In the genomic region with DNA sequence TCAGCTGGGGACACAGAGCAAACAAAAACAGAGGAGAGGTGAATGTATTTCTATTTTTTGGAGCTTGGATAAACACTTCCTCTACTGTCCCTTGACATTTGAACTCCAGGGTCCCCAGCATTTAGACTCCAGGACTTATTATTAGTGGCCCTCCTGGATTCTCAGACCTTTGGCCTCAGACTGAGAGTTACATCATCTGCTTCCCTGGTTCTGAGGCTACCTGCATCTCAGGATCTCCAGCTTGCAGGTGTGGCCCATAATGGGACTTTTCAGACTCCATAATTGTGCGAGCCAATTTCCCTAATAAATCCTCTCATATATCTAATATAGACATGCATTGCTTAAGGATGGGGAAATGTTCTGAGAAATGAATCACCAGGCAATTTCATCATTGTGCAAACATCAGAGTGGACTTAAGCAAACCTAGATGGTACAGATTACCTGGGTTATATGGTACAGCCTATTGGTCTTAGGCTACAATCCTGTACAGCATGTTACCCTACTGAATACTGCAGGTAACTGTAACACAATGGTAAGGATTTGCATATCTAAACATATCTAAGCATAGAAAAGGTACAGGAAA, we compare ENCODE assay signal across 21 cellular contexts.
DNase-seq lines count a peak whose midpoint lies in the region; ATAC-seq and TF ChIP-seq lines count a peak whose summit lies in the region.
"Had no signal": no experiment of that assay in that cellular context is flagged by ENCODE, and none has a peak within 500 bp of the region (broad histone marks: within the 10 kb centered on the region; RNA-seq: fewer than 3 reads in every experiment).

No MANE protein-coding gene starts in this region.

- POLR2A ChIA-PET in activated CD8-positive, alpha-beta T cell treated with anti-CD3 and anti-CD28 coated beads, Interleukin-2, amount 10 ng/mL, durations not matched to agents 7 days and 5 days (lab: Charles Lee), result no interaction called here

- no peaks in the 10 kb centered on the region for H3K4me1 ChIP-seq in liver (ENCODE audit: control insufficient read depth in 4 of 4, insufficient read depth in 4 of 4, low read length in 3 of 4)
- H3K4me1 ChIP-seq: ascending aorta, left ventricle myocardium inferior, vagina had no signal

- no peak overlapping the region for H3K27ac Mint-ChIP-seq in activated CD8-positive, alpha-beta T cell treated with anti-CD3 and anti-CD28 coated beads, Interleukin-2, amount 10 ng/mL, durations not matched to agents 7 days and 5 days
- H3K27ac Mint-ChIP-seq: dendritic cell treated with granulocyte-macrophage colony-stimulating factor and Interleukin-4, amounts not matched to agents 40 ng/mL and 50 ng/mL, for 4 days had no signal

- peaks cover 3 to 32% (median 27%) of the 10 kb centered on the region in 4 donors for H3K36me3 ChIP-seq in liver (ENCODE audit: control insufficient read depth in 4 of 4, insufficient read depth in 3 of 4, low read depth in 1 of 4, low read length in 3 of 4)

- 94% methylated on average over 1 of the region's 1 CpG for WGBS in liver

- H3K27ac ChIP-seq in C4-2B (peak overlapping the region; percentile 89; the same call in 1 of the 2 replicates), liver (ENCODE audit: low read depth in 1 of 2, low read length in 2 of 2) (no peak overlapping the region)
- H3K27ac ChIP-seq: ascending aorta, left ventricle myocardium inferior, vagina had no signal

- peaks cover 46% of the 10 kb centered on the region for H3K36me3 Mint-ChIP-seq in activated CD8-positive, alpha-beta T cell treated with anti-CD3 and anti-CD28 coated beads, Interleukin-2, amount 10 ng/mL, durations not matched to agents 7 days and 5 days (ENCODE audit: low read depth)

- H3K27me3 ChIP-seq in liver (ENCODE audit: control insufficient read depth in 4 of 4, insufficient read depth in 4 of 4, low read length in 3 of 4), result no peaks in the 10 kb centered on the region
- H3K27me3 ChIP-seq: ascending aorta, vagina had no signal

- no peaks in the 10 kb centered on the region for H3K9me3 Mint-ChIP-seq in activated CD8-positive, alpha-beta T cell treated with anti-CD3 and anti-CD28 coated beads, Interleukin-2, amount 10 ng/mL, durations not matched to agents 7 days and 5 days (ENCODE audit: insufficient read depth)
- H3K9me3 Mint-ChIP-seq: dendritic cell treated with granulocyte-macrophage colony-stimulating factor and Interleukin-4, amounts not matched to agents 40 ng/mL and 50 ng/mL, for 4 days; stimulated activated naive CD8-positive, alpha-beta T cell treated with anti-CD3 and anti-CD28 coated beads, Interleukin-15, amount 100 ng/mL, for 72 hours; WTC11 had no signal

- DNase-seq in LoVo (ENCODE audit: low spot score), result peak; percentile 2
- peak; percentile 93 for DNase-seq in epithelial cell of esophagus (ENCODE audit: low read depth)
- DNase-seq in putamen (ENCODE audit: low spot score), result no peak
- DNase-seq in NCI-H2029 treated with DMSO at 0.1 percent for 48 hours (lab: John Stamatoyannopoulos, UW), result no peak
- DNase-seq in activated CD8-positive, alpha-beta T cell treated with anti-CD3 and anti-CD28 coated beads, Interleukin-2, amount 10 ng/mL, durations not matched to agents 7 days and 5 days, result no peak
- DNase-seq: AML-193; erythroblast; hypothalamus; left ventricle myocardium inferior; MM.1S; NCI-H2107; NCI-H774; stimulated activated naive CD8-positive, alpha-beta T cell treated with anti-CD3 and anti-CD28 coated beads, Interleukin-15, amount 100 ng/mL, for 72 hours; T-helper 1 cell had no signal

- H3K4me3 ChIP-seq in epithelial cell of esophagus (ENCODE audit: low read length), result no peak overlapping the region
- no peak overlapping the region for H3K4me3 ChIP-seq in liver (ENCODE audit: low read depth in 1 of 3, low read length in 3 of 3)
- H3K4me3 ChIP-seq: ascending aorta, left ventricle myocardium inferior, vagina had no signal

- no peaks in the 10 kb centered on the region for H3K9me3 ChIP-seq in liver (ENCODE audit: control insufficient read depth in 4 of 4, low read length in 3 of 4)
- H3K9me3 ChIP-seq: ascending aorta, left ventricle myocardium inferior, vagina had no signal

- no peak for ATAC-seq in HG02938 (IDR thresholded peaks at IDR 0.05; ENCODE audit: unreplicated experiment)
- ATAC-seq in activated CD8-positive, alpha-beta T cell treated with anti-CD3 and anti-CD28 coated beads, Interleukin-2, amount 10 ng/mL, durations not matched to agents 7 days and 5 days, result no peak
- ATAC-seq: stimulated activated naive CD8-positive, alpha-beta T cell treated with anti-CD3 and anti-CD28 coated beads, Interleukin-15, amount 100 ng/mL, for 72 hours; WTC11 had no signal

- CTCF ChIA-PET in activated CD8-positive, alpha-beta T cell treated with anti-CD3 and anti-CD28 coated beads, Interleukin-2, amount 10 ng/mL, durations not matched to agents 7 days and 5 days (lab: Charles Lee), result no interaction called here

- no peak overlapping the region for H3K4me3 Mint-ChIP-seq in activated CD8-positive, alpha-beta T cell treated with anti-CD3 and anti-CD28 coated beads, Interleukin-2, amount 10 ng/mL, durations not matched to agents 7 days and 5 days
- H3K4me3 Mint-ChIP-seq: dendritic cell treated with granulocyte-macrophage colony-stimulating factor and Interleukin-4, amounts not matched to agents 40 ng/mL and 50 ng/mL, for 4 days; stimulated activated naive CD8-positive, alpha-beta T cell treated with anti-CD3 and anti-CD28 coated beads, Interleukin-15, amount 100 ng/mL, for 72 hours; WTC11 had no signal

- TF ChIP-seq CTCF in C4-2B (conservative IDR thresholded peaks at IDR 0.05) (no peak), epithelial cell of esophagus (IDR thresholded peaks at IDR 0.05; ENCODE audit: insufficient read depth, low read depth, low read length, missing control alignments) (no peak), liver (IDR thresholded peaks at IDR 0.05; ENCODE audit: low read depth, low read length, missing input control) (no peak)

- H3K9ac ChIP-seq in liver (ENCODE audit: low read depth in 1 of 2, low read length in 2 of 2), result no peak overlapping the region

- H3K4me1 Mint-ChIP-seq in activated CD8-positive, alpha-beta T cell treated with anti-CD3 and anti-CD28 coated beads, Interleukin-2, amount 10 ng/mL, durations not matched to agents 7 days and 5 days (ENCODE audit: low read depth), result no peaks in the 10 kb centered on the region
- H3K4me1 Mint-ChIP-seq: stimulated activated naive CD8-positive, alpha-beta T cell treated with anti-CD3 and anti-CD28 coated beads, Interleukin-15, amount 100 ng/mL, for 72 hours; WTC11 had no signal

- TF ChIP-seq RAD21 in liver (IDR thresholded peaks at IDR 0.05), result no peak

- H3K27me3 Mint-ChIP-seq in activated CD8-positive, alpha-beta T cell treated with anti-CD3 and anti-CD28 coated beads, Interleukin-2, amount 10 ng/mL, durations not matched to agents 7 days and 5 days (ENCODE audit: low read depth), result no peaks in the 10 kb centered on the region
- H3K27me3 Mint-ChIP-seq: dendritic cell treated with granulocyte-macrophage colony-stimulating factor and Interleukin-4, amounts not matched to agents 40 ng/mL and 50 ng/mL, for 4 days; stimulated activated naive CD8-positive, alpha-beta T cell treated with anti-CD3 and anti-CD28 coated beads, Interleukin-15, amount 100 ng/mL, for 72 hours had no signal

TF ChIP-seq in liver, 16 proteins besides CTCF, POLR2A, EP300 and RAD21 (continues in another document):
- TF ChIP-seq RXRA (IDR thresholded peaks at IDR 0.05) (no peak), FOXA2 (IDR thresholded peaks at IDR 0.05) (peak; percentile 10), NR2F2 (IDR thresholded peaks at IDR 0.05) (no peak), TAF1 (conservative IDR thresholded peaks at IDR 0.05) (no peak), GABPA (IDR thresholded peaks at IDR 0.05 in 1 of 2, conservative IDR thresholded peaks at IDR 0.05 in 1 of 2) (no peak)
- TF ChIP-seq, protein P1, sequence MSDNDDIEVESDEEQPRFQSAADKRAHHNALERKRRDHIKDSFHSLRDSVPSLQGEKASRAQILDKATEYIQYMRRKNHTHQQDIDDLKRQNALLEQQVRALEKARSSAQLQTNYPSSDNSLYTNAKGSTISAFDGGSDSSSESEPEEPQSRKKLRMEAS (IDR thresholded peaks at IDR 0.05), result no peak
- TF ChIP-seq, protein P2, sequence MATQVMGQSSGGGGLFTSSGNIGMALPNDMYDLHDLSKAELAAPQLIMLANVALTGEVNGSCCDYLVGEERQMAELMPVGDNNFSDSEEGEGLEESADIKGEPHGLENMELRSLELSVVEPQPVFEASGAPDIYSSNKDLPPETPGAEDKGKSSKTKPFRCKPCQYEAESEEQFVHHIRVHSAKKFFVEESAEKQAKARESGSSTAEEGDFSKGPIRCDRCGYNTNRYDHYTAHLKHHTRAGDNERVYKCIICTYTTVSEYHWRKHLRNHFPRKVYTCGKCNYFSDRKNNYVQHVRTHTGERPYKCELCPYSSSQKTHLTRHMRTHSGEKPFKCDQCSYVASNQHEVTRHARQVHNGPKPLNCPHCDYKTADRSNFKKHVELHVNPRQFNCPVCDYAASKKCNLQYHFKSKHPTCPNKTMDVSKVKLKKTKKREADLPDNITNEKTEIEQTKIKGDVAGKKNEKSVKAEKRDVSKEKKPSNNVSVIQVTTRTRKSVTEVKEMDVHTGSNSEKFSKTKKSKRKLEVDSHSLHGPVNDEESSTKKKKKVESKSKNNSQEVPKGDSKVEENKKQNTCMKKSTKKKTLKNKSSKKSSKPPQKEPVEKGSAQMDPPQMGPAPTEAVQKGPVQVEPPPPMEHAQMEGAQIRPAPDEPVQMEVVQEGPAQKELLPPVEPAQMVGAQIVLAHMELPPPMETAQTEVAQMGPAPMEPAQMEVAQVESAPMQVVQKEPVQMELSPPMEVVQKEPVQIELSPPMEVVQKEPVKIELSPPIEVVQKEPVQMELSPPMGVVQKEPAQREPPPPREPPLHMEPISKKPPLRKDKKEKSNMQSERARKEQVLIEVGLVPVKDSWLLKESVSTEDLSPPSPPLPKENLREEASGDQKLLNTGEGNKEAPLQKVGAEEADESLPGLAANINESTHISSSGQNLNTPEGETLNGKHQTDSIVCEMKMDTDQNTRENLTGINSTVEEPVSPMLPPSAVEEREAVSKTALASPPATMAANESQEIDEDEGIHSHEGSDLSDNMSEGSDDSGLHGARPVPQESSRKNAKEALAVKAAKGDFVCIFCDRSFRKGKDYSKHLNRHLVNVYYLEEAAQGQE (IDR thresholded peaks at IDR 0.05), result no peak
- TF ChIP-seq, protein P3, sequence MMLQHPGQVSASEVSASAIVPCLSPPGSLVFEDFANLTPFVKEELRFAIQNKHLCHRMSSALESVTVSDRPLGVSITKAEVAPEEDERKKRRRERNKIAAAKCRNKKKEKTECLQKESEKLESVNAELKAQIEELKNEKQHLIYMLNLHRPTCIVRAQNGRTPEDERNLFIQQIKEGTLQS (IDR thresholded peaks at IDR 0.05), result peak; percentile 73

Comparison
In these comparisons a context has a peak if more than half of its experiments do, and no peak if none do; other contexts are left out.
1. DNase-seq: peak in LoVo (single experiment) and epithelial cell of esophagus (single experiment); none in putamen (single experiment), NCI-H2029 treated with DMSO at 0.1 percent for 48 hours (single experiment) and activated CD8-positive, alpha-beta T cell treated with anti-CD3 and anti-CD28 coated beads, Interleukin-2, amount 10 ng/mL, durations not matched to agents 7 days and 5 days (single experiment).